In genomic region chr2:134917219-134917957, GRCh38 we compare ENCODE assay signal across 7 cellular contexts. TPM values are rescaled to one million over a fixed set of nuclear protein-coding genes. Genes with fewer than 3 reads are reported as not detected.
DNase-seq lines count a peak whose midpoint lies in the region; ATAC-seq and TF ChIP-seq lines count a peak whose summit lies in the region.

No MANE protein-coding gene starts in this region.

- no peak for ATAC-seq in GM23338

- H3K4me1 ChIP-seq in GM23338 (ENCODE audit: insufficient read depth) (peaks cover 26% of the 10 kb centered on the region), SJCRH30 (peaks cover 9% of the 10 kb centered on the region; the same call in 1 of the 2 replicates), muscle layer of colon (ENCODE audit: insufficient read depth, low read length) (peaks cover 29% of the 10 kb centered on the region)

- H3K27me3 Mint-ChIP-seq in GM23338 (ENCODE audit: insufficient read depth, low read depth, poor library complexity), result peaks cover 14% of the 10 kb centered on the region

- TF ChIP-seq CTCF in GM23338 (conservative IDR thresholded peaks at IDR 0.05; ENCODE audit: low read depth in 2 of 2) (no peak), dorsolateral prefrontal cortex (IDR thresholded peaks at IDR 0.05 in 54 of 56, conservative IDR thresholded peaks at IDR 0.05 in 2 of 56; ENCODE audit: low read depth in 1 of 56, partially characterized antibody in 56 of 56) (no peak)

- H3K9me2 ChIP-seq in GM23338 (ENCODE audit: insufficient read depth), result no peaks in the 10 kb centered on the region

- H3K27ac ChIP-seq in GM23338 (ENCODE audit: low read depth), result peak overlapping the region; percentile 99
- peak overlapping the region; percentile 98 for H3K27ac ChIP-seq in SJCRH30
- H3K27ac ChIP-seq in dorsolateral prefrontal cortex, result peak overlapping the region; percentile 32 to 99 (median 96)
- H3K27ac ChIP-seq in muscle layer of colon (ENCODE audit: low read depth, low read length), result peak overlapping the region; percentile 91

- peak overlapping the region; percentile 98 for H3K27ac Mint-ChIP-seq in GM23338

- H3K4me3 ChIP-seq in GM23338 (peak overlapping the region; percentile 91), SJCRH30 (peak overlapping the region; percentile 95), dorsolateral prefrontal cortex (peak overlapping the region; percentile 60 to 99 (median 93)), muscle layer of colon (ENCODE audit: low read depth in 1 of 2, low read length in 2 of 2) (peak overlapping the region; percentile 50 to 90)

- H4K20me1 ChIP-seq in GM23338 (replicated peaks; ENCODE audit: insufficient read depth), result peaks cover 27% of the 10 kb centered on the region

- H3K27me3 ChIP-seq in GM23338 (ENCODE audit: insufficient read depth) (no peaks in the 10 kb centered on the region), SJCRH30 (no peaks in the 10 kb centered on the region), dorsolateral prefrontal cortex (no peaks in the 10 kb centered on the region), muscle layer of colon (ENCODE audit: control insufficient read depth in 1 of 2, insufficient read depth in 2 of 2, low read length in 2 of 2) (no peaks in the 10 kb centered on the region)

- H3K9me3 ChIP-seq in SJCRH30 (replicated peaks), result no peaks in the 10 kb centered on the region
- H3K9me3 ChIP-seq in muscle layer of colon (ENCODE audit: low read length), result no peaks in the 10 kb centered on the region

- peak overlapping the region; percentile 95 for H3K4me3 Mint-ChIP-seq in GM23338

- peak overlapping the region; percentile 91 for H3K4me2 ChIP-seq in GM23338

- H3K36me3 ChIP-seq in GM23338 (ENCODE audit: insufficient read depth) (no peaks in the 10 kb centered on the region), SJCRH30 (peaks cover 11% of the 10 kb centered on the region), muscle layer of colon (ENCODE audit: insufficient read depth, low read length) (no peaks in the 10 kb centered on the region)

- peak overlapping the region; percentile 87 for H3K9ac ChIP-seq in muscle layer of colon (ENCODE audit: low read length)

- peaks cover 13% of the 10 kb centered on the region; the same call in 2 of the 3 replicates for H3K36me3 Mint-ChIP-seq in GM23338 (ENCODE audit: low read depth)

- intact Hi-C loops in dorsolateral prefrontal cortex (cut with DNase I), result loop anchor here in 1 of 2 donors (5.0 kb wide), 1 partner anchor 800 kb away; no protein-coding TSS in a partner anchor

- H3K79me2 ChIP-seq in GM23338 (replicated peaks; ENCODE audit: insufficient read depth), result peaks cover 40% of the 10 kb centered on the region

- H3K4me1 Mint-ChIP-seq in GM23338, result peaks cover 11% of the 10 kb centered on the region

- H3K9me3 Mint-ChIP-seq in GM23338, result peaks cover 10% of the 10 kb centered on the region

- peaks cover 5% of the 10 kb centered on the region for H3F3A ChIP-seq in GM23338 (replicated peaks; ENCODE audit: low read depth)

- peak; percentile 12 for DNase-seq in GM23338 (ENCODE audit: low spot score)
- peak; percentile 10 to 28 for DNase-seq in SJCRH30
- DNase-seq in dorsolateral prefrontal cortex, result peak in 2 of 10 donors; percentile 3 to 34
- peak; percentile 43 for DNase-seq in ureter (ENCODE audit: low spot score)
- no peak for DNase-seq in D341Med (ENCODE audit: low spot score)
- no peak for DNase-seq in DMS79 (lab: John Stamatoyannopoulos, UW)

- peak overlapping the region; percentile 97 for H2AFZ ChIP-seq in GM23338

TF ChIP-seq in GM23338, 12 proteins besides CTCF, POLR2A, EP300 and RAD21 (continues in another document):
- TF ChIP-seq STAT1 (IDR thresholded peaks at IDR 0.05; ENCODE audit: unreplicated experiment) (no peak), POLR2AphosphoS5 (IDR thresholded peaks at IDR 0.05; ENCODE audit: low read depth) (no peak), EZH2phosphoT487 (IDR thresholded peaks at IDR 0.05; ENCODE audit: unreplicated experiment) (no peak), EZH2 (IDR thresholded peaks at IDR 0.05; ENCODE audit: low read depth, unreplicated experiment) (no peak), JUNB (IDR thresholded peaks at IDR 0.05; ENCODE audit: unreplicated experiment) (no peak), ETS1 (IDR thresholded peaks at IDR 0.05) (no peak), ZNF114 (CRISPR knock-in tag; IDR thresholded peaks at IDR 0.05) (no peak), NANOG (IDR thresholded peaks at IDR 0.05; ENCODE audit: borderline replicate concordance) (no peak), CREB1 (CRISPR knock-in tag; IDR thresholded peaks at IDR 0.05; ENCODE audit: low read depth) (no peak), ZNF331 (CRISPR knock-in tag; IDR thresholded peaks at IDR 0.05; ENCODE audit: low read depth) (no peak)
- TF ChIP-seq, protein P1, sequence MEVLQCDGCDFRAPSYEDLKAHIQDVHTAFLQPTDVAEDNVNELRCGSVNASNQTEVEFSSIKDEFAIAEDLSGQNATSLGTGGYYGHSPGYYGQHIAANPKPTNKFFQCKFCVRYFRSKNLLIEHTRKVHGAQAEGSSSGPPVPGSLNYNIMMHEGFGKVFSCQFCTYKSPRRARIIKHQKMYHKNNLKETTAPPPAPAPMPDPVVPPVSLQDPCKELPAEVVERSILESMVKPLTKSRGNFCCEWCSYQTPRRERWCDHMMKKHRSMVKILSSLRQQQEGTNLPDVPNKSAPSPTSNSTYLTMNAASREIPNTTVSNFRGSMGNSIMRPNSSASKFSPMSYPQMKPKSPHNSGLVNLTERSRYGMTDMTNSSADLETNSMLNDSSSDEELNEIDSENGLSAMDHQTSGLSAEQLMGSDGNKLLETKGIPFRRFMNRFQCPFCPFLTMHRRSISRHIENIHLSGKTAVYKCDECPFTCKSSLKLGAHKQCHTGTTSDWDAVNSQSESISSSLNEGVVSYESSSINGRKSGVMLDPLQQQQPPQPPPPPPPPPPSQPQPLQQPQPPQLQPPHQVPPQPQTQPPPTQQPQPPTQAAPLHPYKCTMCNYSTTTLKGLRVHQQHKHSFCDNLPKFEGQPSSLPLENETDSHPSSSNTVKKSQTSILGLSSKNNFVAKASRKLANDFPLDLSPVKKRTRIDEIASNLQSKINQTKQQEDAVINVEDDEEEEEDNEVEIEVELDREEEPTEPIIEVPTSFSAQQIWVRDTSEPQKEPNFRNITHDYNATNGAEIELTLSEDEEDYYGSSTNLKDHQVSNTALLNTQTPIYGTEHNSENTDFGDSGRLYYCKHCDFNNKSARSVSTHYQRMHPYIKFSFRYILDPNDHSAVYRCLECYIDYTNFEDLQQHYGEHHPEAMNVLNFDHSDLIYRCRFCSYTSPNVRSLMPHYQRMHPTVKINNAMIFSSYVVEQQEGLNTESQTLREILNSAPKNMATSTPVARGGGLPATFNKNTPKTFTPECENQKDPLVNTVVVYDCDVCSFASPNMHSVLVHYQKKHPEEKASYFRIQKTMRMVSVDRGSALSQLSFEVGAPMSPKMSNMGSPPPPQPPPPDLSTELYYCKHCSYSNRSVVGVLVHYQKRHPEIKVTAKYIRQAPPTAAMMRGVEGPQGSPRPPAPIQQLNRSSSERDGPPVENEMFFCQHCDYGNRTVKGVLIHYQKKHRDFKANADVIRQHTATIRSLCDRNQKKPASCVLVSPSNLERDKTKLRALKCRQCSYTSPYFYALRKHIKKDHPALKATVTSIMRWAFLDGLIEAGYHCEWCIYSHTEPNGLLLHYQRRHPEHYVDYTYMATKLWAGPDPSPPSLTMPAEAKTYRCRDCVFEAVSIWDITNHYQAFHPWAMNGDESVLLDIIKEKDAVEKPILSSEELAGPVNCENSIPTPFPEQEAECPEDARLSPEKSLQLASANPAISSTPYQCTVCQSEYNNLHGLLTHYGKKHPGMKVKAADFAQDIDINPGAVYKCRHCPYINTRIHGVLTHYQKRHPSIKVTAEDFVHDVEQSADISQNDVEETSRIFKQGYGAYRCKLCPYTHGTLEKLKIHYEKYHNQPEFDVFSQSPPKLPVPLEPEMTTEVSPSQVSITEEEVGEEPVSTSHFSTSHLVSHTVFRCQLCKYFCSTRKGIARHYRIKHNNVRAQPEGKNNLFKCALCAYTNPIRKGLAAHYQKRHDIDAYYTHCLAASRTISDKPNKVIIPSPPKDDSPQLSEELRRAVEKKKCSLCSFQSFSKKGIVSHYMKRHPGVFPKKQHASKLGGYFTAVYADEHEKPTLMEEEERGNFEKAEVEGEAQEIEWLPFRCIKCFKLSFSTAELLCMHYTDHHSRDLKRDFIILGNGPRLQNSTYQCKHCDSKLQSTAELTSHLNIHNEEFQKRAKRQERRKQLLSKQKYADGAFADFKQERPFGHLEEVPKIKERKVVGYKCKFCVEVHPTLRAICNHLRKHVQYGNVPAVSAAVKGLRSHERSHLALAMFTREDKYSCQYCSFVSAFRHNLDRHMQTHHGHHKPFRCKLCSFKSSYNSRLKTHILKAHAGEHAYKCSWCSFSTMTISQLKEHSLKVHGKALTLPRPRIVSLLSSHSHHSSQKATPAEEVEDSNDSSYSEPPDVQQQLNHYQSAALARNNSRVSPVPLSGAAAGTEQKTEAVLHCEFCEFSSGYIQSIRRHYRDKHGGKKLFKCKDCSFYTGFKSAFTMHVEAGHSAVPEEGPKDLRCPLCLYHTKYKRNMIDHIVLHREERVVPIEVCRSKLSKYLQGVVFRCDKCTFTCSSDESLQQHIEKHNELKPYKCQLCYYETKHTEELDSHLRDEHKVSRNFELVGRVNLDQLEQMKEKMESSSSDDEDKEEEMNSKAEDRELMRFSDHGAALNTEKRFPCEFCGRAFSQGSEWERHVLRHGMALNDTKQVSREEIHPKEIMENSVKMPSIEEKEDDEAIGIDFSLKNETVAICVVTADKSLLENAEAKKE (CRISPR knock-in tag; IDR thresholded peaks at IDR 0.05), result no peak

RNA-seq across cellular contexts. Expression of gene CCNT2, which starts 1.2 kb away (rescaled TPM):
- total RNA-seq in GM23338 (2014; rRNA removed; shearing (Covaris generic)), result 46.5 and 48.1 TPM in 2 replicates
- polyA plus RNA-seq in GM23338 (2016; fragmentation: Nextera tagmentation; extraction: Ambion mirVana), result 16.2 and 22.5 TPM in 2 replicates
- total RNA-seq in SJCRH30 (2014; rRNA removed; shearing (Covaris generic)), result 36.7 and 39.8 TPM in 2 replicates
- total RNA-seq in dorsolateral prefrontal cortex (10 to 100 TPM; 37.5 to 74.9 (median 55.2) TPM), ureter (101 TPM)

Comparison
In these comparisons a context has a peak if more than half of its experiments do, and no peak if none do; other contexts are left out.
1. DNase-seq: peak in GM23338 (single experiment), SJCRH30 (2 of 2) and ureter (single experiment); none in D341Med (single experiment) and DMS79 (single experiment).
2. Peak in every context shown above with its lines, with median percentiles within 50 percentile points of each other: H3K27ac ChIP-seq and H3K4me3 ChIP-seq.